In genomic region chr12:113912761-113913295, GRCh38 we compare ENCODE assay signal across 8 cellular contexts. TPM values are rescaled to one million over a fixed set of nuclear protein-coding genes. Genes with fewer than 3 reads are reported as not detected.
DNase-seq lines count a peak whose midpoint lies in the region; ATAC-seq and TF ChIP-seq lines count a peak whose summit lies in the region.

No MANE protein-coding gene starts in this region.

- no peaks in the 10 kb centered on the region for H3K4me1 Mint-ChIP-seq in CD4-positive, alpha-beta T cell (ENCODE audit: low read depth)
- no peaks in the 10 kb centered on the region for H3K4me1 Mint-ChIP-seq in memory B cell

- H3K27ac ChIP-seq in CD4-positive, alpha-beta T cell (ENCODE audit: low read depth, low read length) = no peak overlapping the region

- no peak for ATAC-seq in CD4-positive, alpha-beta T cell (ENCODE audit: poor library complexity)
- ATAC-seq in memory B cell (ENCODE audit: low read depth) (no peak), GM21737 (IDR thresholded peaks at IDR 0.05; ENCODE audit: unreplicated experiment) (no peak)

- CTCF ChIA-PET in CD4-positive, alpha-beta T cell (lab: Charles Lee) = no interaction called here
- CTCF ChIA-PET in HEK293T (lab: Yijun Ruan, JAX) = interaction anchor here (0.6 to 1.0 kb wide), 3 partner anchors 9 to 63 kb away, joined by 3 to 4 read pairs (median 3); no protein-coding TSS in a partner anchor

- intact Hi-C loops in CD4-positive, alpha-beta T cell (cut with DNase I, micrococcal nuclease) = loop anchor here in 1 of 2 experiments (5.0 kb wide), 2 partner anchors 451 to 716 kb away; no protein-coding TSS in a partner anchor

- no peaks in the 10 kb centered on the region for H3K27me3 Mint-ChIP-seq in CD4-positive, alpha-beta T cell
- no peaks in the 10 kb centered on the region for H3K27me3 Mint-ChIP-seq in memory B cell

- peak; percentile 69 for TF ChIP-seq CTCF in CD4-positive, alpha-beta T cell (IDR thresholded peaks at IDR 0.05)

- POLR2A ChIA-PET in CD4-positive, alpha-beta T cell (lab: Charles Lee) = no interaction called here
- POLR2A ChIA-PET in HEK293T (lab: Yijun Ruan, JAX) = no interaction called here

- DNase-seq in CD4-positive, alpha-beta T cell = peak in 9 of 10 experiments; percentile 13 to 49 (median 22)
- peak; percentile 80 for DNase-seq in HEK293T (ENCODE audit: extremely low spot score)
- peak; percentile 22 to 55 for DNase-seq in NCI-H446 (lab: John Stamatoyannopoulos, UW)
- DNase-seq in activated CD4-positive, alpha-beta T cell treated with anti-CD3 and anti-CD28 coated beads, Interleukin-2, amount 50 U/mL, for 1 hour = peak; percentile 33
- DNase-seq in effector CD4-positive, alpha-beta T cell = peak; percentile 31
- peak; percentile 27 to 56 for DNase-seq in memory B cell (ENCODE audit: low spot score in 2 of 2)
- DNase-seq in stimulated activated CD8-positive, alpha-beta memory T cell treated with anti-CD3 and anti-CD28 coated beads, Interleukin-2, amount 100 ng/mL, for 1 hour (ENCODE audit: low read depth in 2 of 2) = peak; percentile 12 to 16

- no peaks in the 10 kb centered on the region for H3K27me3 ChIP-seq in CD4-positive, alpha-beta T cell (ENCODE audit: control insufficient read depth, insufficient read depth, low read length)

- H3K9me3 Mint-ChIP-seq in CD4-positive, alpha-beta T cell = no peaks in the 10 kb centered on the region
- H3K9me3 Mint-ChIP-seq in memory B cell = no peaks in the 10 kb centered on the region

- no peak overlapping the region for H3K4me3 Mint-ChIP-seq in CD4-positive, alpha-beta T cell
- H3K4me3 Mint-ChIP-seq in memory B cell = no peak overlapping the region

- peaks cover 86% of the 10 kb centered on the region for H3K36me3 Mint-ChIP-seq in CD4-positive, alpha-beta T cell (ENCODE audit: low read depth)
- peaks cover 41% of the 10 kb centered on the region for H3K36me3 Mint-ChIP-seq in memory B cell

- H3K27ac Mint-ChIP-seq in CD4-positive, alpha-beta T cell = no peak overlapping the region
- H3K27ac Mint-ChIP-seq in memory B cell = no peak overlapping the region

- H3K9me3 ChIP-seq in CD4-positive, alpha-beta T cell (ENCODE audit: control insufficient read depth, low read length) = no peaks in the 10 kb centered on the region

TF ChIP-seq in HEK293T, 16 proteins besides CTCF, POLR2A, EP300 and RAD21:
- TF ChIP-seq TARDBP (IDR thresholded peaks at IDR 0.05) (no peak), ELF4 (IDR thresholded peaks at IDR 0.05) (no peak), FOXM1 (IDR thresholded peaks at IDR 0.05; ENCODE audit: borderline replicate concordance) (no peak), PKNOX1 (IDR thresholded peaks at IDR 0.05) (no peak), CTBP1 (IDR thresholded peaks at IDR 0.05; ENCODE audit: borderline replicate concordance) (no peak), SP1 (IDR thresholded peaks at IDR 0.05) (no peak)

RNA-seq across cellular contexts. Expression of gene RBM19, which starts 53.3 kb away (rescaled TPM):
- total RNA-seq in CD4-positive, alpha-beta T cell = 10 to 100 TPM; 57.1 to 58.5 TPM

Comparison
In these comparisons a context has a peak if more than half of its experiments do, and no peak if none do; other contexts are left out.
1. DNase-seq: peak in every context shown above with its lines; median percentile 80 in HEK293T; 42 in memory B cell; 38 in NCI-H446; 33 in activated CD4-positive, alpha-beta T cell treated with anti-CD3 and anti-CD28 coated beads, Interleukin-2, amount 50 U/mL, for 1 hour; 31 in effector CD4-positive, alpha-beta T cell; 22 in CD4-positive, alpha-beta T cell; 14 in stimulated activated CD8-positive, alpha-beta memory T cell treated with anti-CD3 and anti-CD28 coated beads, Interleukin-2, amount 100 ng/mL, for 1 hour.